Comparison of ENCODE assay signal across 1 cellular context in the genomic region with DNA sequence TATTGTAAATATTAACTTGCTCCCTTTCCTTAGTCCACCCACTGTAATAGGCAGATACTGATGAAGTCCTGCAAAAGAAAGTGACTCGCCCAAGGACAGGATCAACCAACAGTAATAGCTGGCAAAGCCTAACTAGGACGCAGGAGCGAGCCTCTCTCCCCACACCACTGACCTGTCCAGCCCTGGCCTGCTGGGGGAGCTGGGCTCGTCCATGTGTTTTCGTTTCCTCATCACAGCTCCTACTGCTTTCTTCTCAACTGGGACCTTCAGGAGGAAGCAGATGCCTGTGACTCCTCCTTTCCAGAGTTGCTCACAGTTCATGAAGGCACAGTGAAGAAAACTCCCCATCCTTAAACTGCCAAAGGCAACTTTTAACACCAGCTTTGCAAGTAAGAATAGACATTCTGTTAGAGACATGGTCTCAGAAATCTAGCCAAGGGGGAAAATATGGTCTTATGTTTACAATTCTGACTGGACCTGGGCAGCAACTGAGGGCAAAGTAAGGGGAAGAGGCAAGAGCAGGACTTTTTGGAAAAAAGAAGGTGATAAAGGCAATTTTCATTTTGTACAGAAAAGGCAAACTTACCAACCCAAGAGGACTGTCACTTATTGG.
TF ChIP-seq lines count a peak whose summit lies in the region.

No MANE protein-coding gene starts in this region.

TF ChIP-seq in endothelial cell of umbilical vein, 7 proteins besides CTCF, POLR2A, EP300 and RAD21:
- TF ChIP-seq JUN (IDR thresholded peaks at IDR 0.05; ENCODE audit: borderline replicate concordance, insufficient read depth, insufficient read length, low read depth): no peak
- TF ChIP-seq POLR2AphosphoS5 (IDR thresholded peaks at IDR 0.05; ENCODE audit: insufficient read depth, low read depth, low read length): no peak
- TF ChIP-seq, protein P1, sequence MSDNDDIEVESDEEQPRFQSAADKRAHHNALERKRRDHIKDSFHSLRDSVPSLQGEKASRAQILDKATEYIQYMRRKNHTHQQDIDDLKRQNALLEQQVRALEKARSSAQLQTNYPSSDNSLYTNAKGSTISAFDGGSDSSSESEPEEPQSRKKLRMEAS (IDR thresholded peaks at IDR 0.05; ENCODE audit: insufficient read depth, insufficient read length): no peak
- no peak for TF ChIP-seq FOS (IDR thresholded peaks at IDR 0.05; ENCODE audit: borderline replicate concordance, insufficient read depth, low read length)
- no peak for TF ChIP-seq GATA2 (IDR thresholded peaks at IDR 0.05; ENCODE audit: insufficient read depth, insufficient read length, low read depth, low read length)
- TF ChIP-seq MYC (IDR thresholded peaks at IDR 0.05; ENCODE audit: low read depth, low read length): no peak
- TF ChIP-seq EZH2 (IDR thresholded peaks at IDR 0.05; ENCODE audit: borderline replicate concordance, low read depth, low read length, severe bottlenecking): no peak
